Comparison of ENCODE assay signal across 9 cellular contexts in genomic region chr14:21026251-21026987, GRCh38. TPM values are rescaled to one million over a fixed set of nuclear protein-coding genes. Genes with fewer than 3 reads are reported as not detected.
A peak's percentile ranks its signal among the peaks of the same experiment; 100 is the strongest.
DNase-seq lines count a peak whose midpoint lies in the region; ATAC-seq and TF ChIP-seq lines count a peak whose summit lies in the region.
"Had no signal": no experiment of that assay in that cellular context is flagged by ENCODE, and none has a peak within 500 bp of the region (broad histone marks: within the 10 kb centered on the region; RNA-seq: fewer than 3 reads in every experiment).

No MANE protein-coding gene starts in this region.

- no peak overlapping the region for H3K27ac ChIP-seq in CD8-positive, alpha-beta T cell (ENCODE audit: low read depth, low read length)
- H3K27ac ChIP-seq in ascending aorta, result peak overlapping the region; percentile 84 to 88
- H3K27ac ChIP-seq in foreskin keratinocyte, result no peak overlapping the region

- no peak for TF ChIP-seq POLR2A in erythroblast (IDR thresholded peaks at IDR 0.05; ENCODE audit: low read length)

- H3K36me3 Mint-ChIP-seq in CD8-positive, alpha-beta T cell, result peaks cover 8% of the 10 kb centered on the region

- H3K4me1 ChIP-seq in CD8-positive, alpha-beta T cell (ENCODE audit: insufficient read depth, low read length), result peaks cover 13% of the 10 kb centered on the region
- peaks cover 6 to 20% of the 10 kb centered on the region in 2 donors for H3K4me1 ChIP-seq in ascending aorta
- no peaks in the 10 kb centered on the region for H3K4me1 ChIP-seq in foreskin keratinocyte

- H3K4me1 Mint-ChIP-seq in CD8-positive, alpha-beta T cell (ENCODE audit: low read depth), result peaks cover 19% of the 10 kb centered on the region

- H3K9me3 Mint-ChIP-seq in CD8-positive, alpha-beta T cell, result no peaks in the 10 kb centered on the region

- H3K9me3 ChIP-seq in CD8-positive, alpha-beta T cell (ENCODE audit: low read length), result no peaks in the 10 kb centered on the region
- H3K9me3 ChIP-seq in ascending aorta, result no peaks in the 10 kb centered on the region

- TF ChIP-seq CTCF in CD8-positive, alpha-beta T cell (IDR thresholded peaks at IDR 0.05), result no peak
- TF ChIP-seq CTCF in ascending aorta (IDR thresholded peaks at IDR 0.05) (no peak), foreskin keratinocyte (conservative IDR thresholded peaks at IDR 0.05) (no peak)

- intact Hi-C loops in CD8-positive, alpha-beta T cell (cut with DNase I, micrococcal nuclease), result no loop called here
- intact Hi-C loops in ascending aorta (cut with DNase I), result loop anchor here (1.0 to 5.0 kb wide), 2 partner anchors 13 to 414 kb away; no protein-coding TSS in a partner anchor

- DNase-seq in CD8-positive, alpha-beta T cell, result peak in 1 of 7 experiments; percentile 45
- no peak for DNase-seq in ascending aorta (ENCODE audit: low spot score in 2 of 2)
- peak; percentile 84 for DNase-seq in inferior parietal cortex (ENCODE audit: extremely low spot score)
- DNase-seq in putamen (ENCODE audit: low spot score), result peak; percentile 97
- DNase-seq in erythroblast (lab: John Stamatoyannopoulos, UW), result no peak
- DNase-seq in foreskin keratinocyte, result no peak
- DNase-seq in OCI-M1 (lab: John Stamatoyannopoulos, UW), result no peak
- DNase-seq: mammary epithelial cell had no signal

- POLR2A ChIA-PET in CD8-positive, alpha-beta T cell (lab: Charles Lee), result no interaction called here

- H3K27me3 Mint-ChIP-seq in CD8-positive, alpha-beta T cell (ENCODE audit: low read depth), result no peaks in the 10 kb centered on the region

- peak overlapping the region; percentile 92 for H3K4me3 Mint-ChIP-seq in CD8-positive, alpha-beta T cell

- no peak for ATAC-seq in CD8-positive, alpha-beta T cell
- ATAC-seq in foreskin keratinocyte (no peak), HG03196 (IDR thresholded peaks at IDR 0.05; ENCODE audit: unreplicated experiment) (no peak)

- no peaks in the 10 kb centered on the region for H3K36me3 ChIP-seq in CD8-positive, alpha-beta T cell (ENCODE audit: insufficient read depth, low read length)
- peaks cover 0 to 3% of the 10 kb centered on the region in 2 donors for H3K36me3 ChIP-seq in ascending aorta

- no peak overlapping the region for H3K27ac Mint-ChIP-seq in CD8-positive, alpha-beta T cell

- CTCF ChIA-PET in CD8-positive, alpha-beta T cell (lab: Charles Lee), result interaction anchor here (0.7 to 12.6 kb wide), 5 partner anchors 10 to 78 kb away, joined by 3 to 203 read pairs (median 3); no protein-coding TSS in a partner anchor

- H3K4me3 ChIP-seq in CD8-positive, alpha-beta T cell (ENCODE audit: low read depth, low read length), result no peak overlapping the region
- H3K4me3 ChIP-seq in ascending aorta, result peak overlapping the region; percentile 67 to 93

- no peaks in the 10 kb centered on the region for H3K27me3 ChIP-seq in CD8-positive, alpha-beta T cell (ENCODE audit: insufficient read depth, low read length)
- H3K27me3 ChIP-seq in ascending aorta, result no peaks in the 10 kb centered on the region
- H3K27me3 ChIP-seq in foreskin keratinocyte, result peaks cover 18% of the 10 kb centered on the region

RNA-seq across cellular contexts. Expression of gene NDRG2, which starts 1.6 kb away (rescaled TPM):
- 10 to 100 TPM; 18.9 to 24.8 TPM for total RNA-seq in CD8-positive, alpha-beta T cell
- total RNA-seq in ascending aorta (216 TPM), foreskin keratinocyte (8.1 and 8.7 TPM in 2 replicates)
- 9.7 and 9.8 TPM in 2 replicates for polyA plus RNA-seq in foreskin keratinocyte

RNA-seq across cellular contexts. Expression of gene TPPP2, which starts 3.6 kb away (rescaled TPM):
- not detected for total RNA-seq in CD8-positive, alpha-beta T cell
- not detected for total RNA-seq in ascending aorta
- total RNA-seq in foreskin keratinocyte, result not detected in 2 replicates
- not detected in 2 replicates for polyA plus RNA-seq in foreskin keratinocyte
- total RNA-seq: mammary epithelial cell had no signal
- polyA plus RNA-seq: mammary epithelial cell had no signal

RNA-seq across cellular contexts. Expression of gene RNASE13, which starts 8.2 kb away (rescaled TPM):
- total RNA-seq in CD8-positive, alpha-beta T cell, result not detected
- not detected for total RNA-seq in ascending aorta
- not detected in 2 replicates for total RNA-seq in foreskin keratinocyte
- not detected in 2 replicates for polyA plus RNA-seq in foreskin keratinocyte
- total RNA-seq: mammary epithelial cell had no signal
- polyA plus RNA-seq: mammary epithelial cell had no signal

RNA-seq across cellular contexts. Expression of gene RNASE7, which starts 15.7 kb away (rescaled TPM):
- not detected for total RNA-seq in CD8-positive, alpha-beta T cell
- total RNA-seq in ascending aorta (not detected), foreskin keratinocyte (10.5 and 17.1 TPM in 2 replicates)
- polyA plus RNA-seq in foreskin keratinocyte, result 6.8 and 11.7 TPM in 2 replicates

RNA-seq across cellular contexts. Expression of gene SLC39A2, which starts 27.3 kb away (rescaled TPM):
- total RNA-seq in CD8-positive, alpha-beta T cell, result under 1 TPM; 0.33 to 0.62 TPM
- total RNA-seq in ascending aorta (not detected), foreskin keratinocyte (not detected in 2 replicates)
- 0.10 TPM in 1 of 2 replicates, not detected in the other for polyA plus RNA-seq in foreskin keratinocyte
- total RNA-seq: mammary epithelial cell had no signal

Comparison
In these comparisons a context has a peak if more than half of its experiments do, and no peak if none do; other contexts are left out.
1. DNase-seq: peak in inferior parietal cortex (single experiment) and putamen (single experiment); none in ascending aorta (0 of 2), erythroblast (0 of 2), foreskin keratinocyte (0 of 2) and OCI-M1 (single experiment).
2. H3K27ac ChIP-seq: peak in ascending aorta (2 of 2); none in CD8-positive, alpha-beta T cell (single experiment) and foreskin keratinocyte (single experiment).